8 cellular contexts compared by ENCODE assay signal in the genomic region with DNA sequence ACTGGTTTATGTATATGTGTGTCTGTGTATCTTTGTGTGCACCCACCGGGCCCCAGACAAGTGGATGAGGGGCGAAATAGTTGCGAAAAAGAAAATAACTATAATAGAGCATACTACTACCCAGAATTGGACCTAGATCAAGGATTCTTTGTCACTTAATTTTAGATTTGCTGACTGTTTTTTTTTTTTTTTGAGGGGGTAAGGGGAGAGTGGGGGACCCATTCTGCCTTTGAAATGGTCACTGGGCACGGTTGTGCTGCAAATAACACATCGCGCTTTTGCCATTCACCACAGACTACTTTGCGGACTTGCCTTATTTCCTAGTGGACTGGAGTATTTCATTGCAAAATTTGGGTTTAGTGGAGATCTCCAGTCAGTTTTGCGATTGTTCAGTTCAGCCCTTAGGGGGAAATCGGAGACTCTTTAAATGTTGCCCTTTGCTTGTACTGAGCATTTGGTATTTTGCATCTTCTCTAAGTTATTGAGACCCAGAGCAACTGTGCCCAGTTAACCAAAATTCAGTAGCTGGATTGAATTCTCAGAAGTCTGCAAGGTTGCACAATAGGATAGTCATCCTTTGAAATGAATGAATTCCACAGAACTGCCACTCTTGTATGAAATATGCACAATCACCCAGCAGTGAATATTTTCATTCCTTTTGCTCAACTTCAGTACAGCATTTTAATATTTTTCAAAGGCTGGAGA. TPM values are rescaled to one million over a fixed set of nuclear protein-coding genes. Genes with fewer than 3 reads are reported as not detected.
DNase-seq lines count a peak whose midpoint lies in the region; ATAC-seq and TF ChIP-seq lines count a peak whose summit lies in the region.

No MANE protein-coding gene starts in this region.

- peak overlapping the region; percentile 83 to 97 (median 93) for H3K4me3 ChIP-seq in gastrocnemius medialis

- H3K4me3 Mint-ChIP-seq in T-cell, result peak overlapping the region; percentile 93 to 99 (median 98)

- peaks cover 36 to 48% of the 10 kb centered on the region in 2 donors for H3K4me1 ChIP-seq in gastrocnemius medialis

- CTCF ChIA-PET in T-cell (lab: Charles Lee), result interaction anchor here (0.6 to 1.7 kb wide), 4 partner anchors 9 to 210 kb away, joined by 3 to 4 read pairs (median 3); no protein-coding TSS in a partner anchor

- no peaks in the 10 kb centered on the region for H3K27me3 Mint-ChIP-seq in T-cell

- H3K27me3 ChIP-seq in gastrocnemius medialis, result no peaks in the 10 kb centered on the region

- no peaks in the 10 kb centered on the region for H3K9me3 ChIP-seq in gastrocnemius medialis

- peaks cover 16% of the 10 kb centered on the region for H3K36me3 Mint-ChIP-seq in T-cell

- peak overlapping the region; percentile 91 to 98 for H3K27ac Mint-ChIP-seq in T-cell

- TF ChIP-seq CTCF in gastrocnemius medialis (IDR thresholded peaks at IDR 0.05 in 4 of 5, conservative IDR thresholded peaks at IDR 0.05 in 1 of 5), result no peak

- no peaks in the 10 kb centered on the region for H3K36me3 ChIP-seq in gastrocnemius medialis

- DNase-seq in HCEC 1CT (peak; percentile 77), T-cell (no peak), fibroblast of the conjunctiva (ENCODE audit: low read depth) (peak; percentile 88), gastrocnemius medialis (no peak), Kasumi-1 (lab: John Stamatoyannopoulos, UW) (no peak), DMS53 treated with DMSO at 0.1 percent for 48 hours (lab: John Stamatoyannopoulos, UW; ENCODE audit: unreplicated experiment) (no peak)

- ATAC-seq in T-cell (replicated peaks in 1 of 4), result no peak
- no peak for ATAC-seq in gastrocnemius medialis
- ATAC-seq in GM21723 (IDR thresholded peaks at IDR 0.05; ENCODE audit: unreplicated experiment), result no peak
- no peak for ATAC-seq in HG03108 (IDR thresholded peaks at IDR 0.05; ENCODE audit: unreplicated experiment)

- H3K27ac ChIP-seq in gastrocnemius medialis, result peak overlapping the region; percentile 92 to 96 (median 95)

- H3K4me1 Mint-ChIP-seq in T-cell, result peaks cover 71 to 83% (median 72%) of the 10 kb centered on the region in 3 donors

- in situ Hi-C loops in gastrocnemius medialis (cut with MboI; ENCODE audit: low sequenced_read_pairs in 4 of 4), result loop anchor here (10.0 to 25.0 kb wide), 5 partner anchors 205 to 857 kb away; no protein-coding TSS in a partner anchor

- TF ChIP-seq POLR2A in gastrocnemius medialis (IDR thresholded peaks at IDR 0.05), result no peak

- intact Hi-C loops in gastrocnemius medialis (cut with DNase I; ENCODE audit: low total_unique reads), result loop anchor here (2.0 to 10.0 kb wide), 4 partner anchors 105 to 545 kb away; no protein-coding TSS in a partner anchor

- POLR2A ChIA-PET in T-cell (lab: Charles Lee), result no interaction called here

- H3K9me3 Mint-ChIP-seq in T-cell, result no peaks in the 10 kb centered on the region

RNA-seq across cellular contexts. Expression of gene TRIB2, which starts 2.8 kb away (rescaled TPM):
- total RNA-seq in T-cell (100 to 1,000 TPM; 111 to 131 (median 121) TPM), gastrocnemius medialis (10 to 100 TPM; 12.6 to 18.5 (median 15.9) TPM)

Comparison
In these comparisons a context has a peak if more than half of its experiments do, and no peak if none do; other contexts are left out.
1. DNase-seq: peak in HCEC 1CT (single experiment) and fibroblast of the conjunctiva (single experiment); none in T-cell (0 of 34), gastrocnemius medialis (0 of 2), Kasumi-1 (0 of 2) and DMS53 treated with DMSO at 0.1 percent for 48 hours (single experiment).
2. RNA of gene TRIB2, which starts 2.8 kb away (total RNA-seq): 111 to 131 TPM in T-cell; 12.6 to 18.5 TPM in gastrocnemius medialis; every median in the first group is over 4 times any median in the second.